In genomic region chr2:33603416-33603815, GRCh38 we compare ENCODE assay signal across 17 cellular contexts. TPM values are rescaled to one million over a fixed set of nuclear protein-coding genes. Genes with fewer than 3 reads are reported as not detected.
DNase-seq lines count a peak whose midpoint lies in the region; ATAC-seq and TF ChIP-seq lines count a peak whose summit lies in the region.
"Had no signal": no experiment of that assay in that cellular context is flagged by ENCODE, and none has a peak within 500 bp of the region (broad histone marks: within the 10 kb centered on the region; RNA-seq: fewer than 3 reads in every experiment).

No MANE protein-coding gene starts in this region.

- no peaks in the 10 kb centered on the region for H3K27me3 ChIP-seq in iPS-18a (ENCODE audit: control insufficient read depth, insufficient read depth, low read length)
- no peaks in the 10 kb centered on the region for H3K27me3 ChIP-seq in spleen (replicated peaks in 1 of 7)

- H3K4me3 ChIP-seq in iPS-18a (ENCODE audit: low read length) (peak overlapping the region; percentile 25), spleen (no peak overlapping the region)
- H3K4me3 ChIP-seq: A549 had no signal

- H3K9me3 ChIP-seq in iPS-18a (ENCODE audit: control insufficient read depth, low read depth, low read length) (no peaks in the 10 kb centered on the region), spleen (no peaks in the 10 kb centered on the region)
- H3K9me3 ChIP-seq: A549, Caco-2 had no signal

- H3K4me1 ChIP-seq in iPS-18a (ENCODE audit: control insufficient read depth, low read depth, low read length) (peaks cover 35% of the 10 kb centered on the region), spleen (peaks cover 0 to 15% (median 6%) of the 10 kb centered on the region in 6 donors)
- H3K4me1 ChIP-seq: A549, Caco-2 had no signal

- 75 to 85% (median 79%) methylated on average over 3 of the region's 3 CpGs for WGBS in spleen, 5 donors

- intact Hi-C loops in activated CD4-positive, alpha-beta T cell treated with anti-CD3 and anti-CD28 coated beads, Interleukin-2, amount 10 ng/mL, durations not matched to agents 24 days and 14 days (cut with micrococcal nuclease): no loop called here
- intact Hi-C loops in spleen (cut with DNase I; ENCODE audit: low total_unique reads): no loop called here

- H3K9me3 Mint-ChIP-seq in activated CD4-positive, alpha-beta T cell treated with anti-CD3 and anti-CD28 coated beads, Interleukin-2, amount 10 ng/mL, durations not matched to agents 24 days and 14 days: no peaks in the 10 kb centered on the region
- H3K9me3 Mint-ChIP-seq in WTC11 (no peaks in the 10 kb centered on the region), type B pancreatic cell (no peaks in the 10 kb centered on the region)
- H3K9me3 Mint-ChIP-seq: CD4-positive, alpha-beta T cell had no signal

- peaks cover 2% of the 10 kb centered on the region for H3K27me3 Mint-ChIP-seq in activated CD4-positive, alpha-beta T cell treated with anti-CD3 and anti-CD28 coated beads, Interleukin-2, amount 10 ng/mL, durations not matched to agents 24 days and 14 days
- no peaks in the 10 kb centered on the region for H3K27me3 Mint-ChIP-seq in WTC11 (ENCODE audit: low read depth)
- H3K27me3 Mint-ChIP-seq in type B pancreatic cell: no peaks in the 10 kb centered on the region
- H3K27me3 Mint-ChIP-seq: CD4-positive, alpha-beta T cell had no signal

- H3K36me3 Mint-ChIP-seq in activated CD4-positive, alpha-beta T cell treated with anti-CD3 and anti-CD28 coated beads, Interleukin-2, amount 10 ng/mL, durations not matched to agents 24 days and 14 days (ENCODE audit: low read depth): peaks cover 6% of the 10 kb centered on the region
- H3K36me3 Mint-ChIP-seq in WTC11 (peaks cover 9% of the 10 kb centered on the region), type B pancreatic cell (no peaks in the 10 kb centered on the region)

- H3K4me1 Mint-ChIP-seq in activated CD4-positive, alpha-beta T cell treated with anti-CD3 and anti-CD28 coated beads, Interleukin-2, amount 10 ng/mL, durations not matched to agents 24 days and 14 days: peaks cover 11% of the 10 kb centered on the region
- H3K4me1 Mint-ChIP-seq in WTC11 (peaks cover 71% of the 10 kb centered on the region), type B pancreatic cell (ENCODE audit: unreplicated experiment) (peaks cover 22% of the 10 kb centered on the region)

- TF ChIP-seq CTCF in WTC11 (IDR thresholded peaks at IDR 0.05): no peak
- no peak for TF ChIP-seq CTCF in type B pancreatic cell (conservative IDR thresholded peaks at IDR 0.05)
- no peak for TF ChIP-seq CTCF in spleen (IDR thresholded peaks at IDR 0.05 in 8 of 11, conservative IDR thresholded peaks at IDR 0.05 in 3 of 11)

- ATAC-seq in WTC11: no peak
- ATAC-seq: A549 had no signal

- H3K36me3 ChIP-seq in iPS-18a (ENCODE audit: control insufficient read depth, low read depth, low read length) (no peaks in the 10 kb centered on the region), spleen (no peaks in the 10 kb centered on the region)

- no peak overlapping the region for H3K27ac Mint-ChIP-seq in activated CD4-positive, alpha-beta T cell treated with anti-CD3 and anti-CD28 coated beads, Interleukin-2, amount 10 ng/mL, durations not matched to agents 24 days and 14 days
- H3K27ac Mint-ChIP-seq in WTC11 (peak overlapping the region; percentile 93), type B pancreatic cell (peak overlapping the region; percentile 17)
- H3K27ac Mint-ChIP-seq: CD4-positive, alpha-beta T cell had no signal

- POLR2A ChIA-PET in WTC11 (lab: Charles Lee): no interaction called here

- no peak overlapping the region for H3K4me3 Mint-ChIP-seq in activated CD4-positive, alpha-beta T cell treated with anti-CD3 and anti-CD28 coated beads, Interleukin-2, amount 10 ng/mL, durations not matched to agents 24 days and 14 days
- H3K4me3 Mint-ChIP-seq in WTC11: peak overlapping the region; percentile 42
- no peak overlapping the region for H3K4me3 Mint-ChIP-seq in type B pancreatic cell
- H3K4me3 Mint-ChIP-seq: CD4-positive, alpha-beta T cell had no signal

- H3K27ac ChIP-seq in iPS-18a (ENCODE audit: low read length) (peak overlapping the region; percentile 9), spleen (no peak overlapping the region)
- H3K27ac ChIP-seq: 22Rv1, A549, C4-2B had no signal

- TF ChIP-seq POLR2A in spleen (IDR thresholded peaks at IDR 0.05): no peak

- peak; percentile 39 for DNase-seq in activated CD4-positive, alpha-beta T cell treated with anti-CD3 and anti-CD28 coated beads, Interleukin-2, amount 10 ng/mL, durations not matched to agents 24 days and 14 days
- DNase-seq in activated CD4-positive, alpha-beta T cell treated with anti-CD3 and anti-CD28 coated beads, Interleukin-2, amount 50 U/mL, for 1 hour: no peak
- DNase-seq in WTC11 (ENCODE audit: low spot score) (no peak), type B pancreatic cell (ENCODE audit: extremely low spot score, unreplicated experiment) (no peak), NOMO-1 (lab: John Stamatoyannopoulos, UW; ENCODE audit: unreplicated experiment in 2 of 2) (no peak), spleen (no peak)
- no peak for DNase-seq in activated effector memory CD4-positive, alpha-beta T cell treated with Interleukin-2 at 50 U/mL for 16 hours
- DNase-seq: AML-193; Caco-2; CD4-positive, alpha-beta T cell; GOT3; HCEC 1CT; IMR-90 had no signal

- CTCF ChIA-PET in WTC11 (lab: Charles Lee): no interaction called here

- no peak overlapping the region for H3K9ac ChIP-seq in iPS-18a (ENCODE audit: low read length)

TF ChIP-seq in WTC11, 78 proteins besides CTCF, POLR2A, EP300 and RAD21:
- TF ChIP-seq TEAD1 (CRISPR knock-in tag; IDR thresholded peaks at IDR 0.05) (0 out of 2 replicates have a peak, but pooled peaks have one; percentile 43), JAZF1 (CRISPR knock-in tag; IDR thresholded peaks at IDR 0.05) (no peak), RELA (CRISPR knock-in tag; IDR thresholded peaks at IDR 0.05; ENCODE audit: borderline replicate concordance) (no peak), E2F1 (CRISPR knock-in tag; IDR thresholded peaks at IDR 0.05) (no peak), ZBTB43 (CRISPR knock-in tag; IDR thresholded peaks at IDR 0.05) (no peak), HMGXB4 (CRISPR knock-in tag; IDR thresholded peaks at IDR 0.05) (no peak), HMGA2 (CRISPR knock-in tag; IDR thresholded peaks at IDR 0.05) (no peak), ETV6 (CRISPR knock-in tag; IDR thresholded peaks at IDR 0.05) (no peak), USF1 (CRISPR knock-in tag; IDR thresholded peaks at IDR 0.05) (no peak)

RNA-seq across cellular contexts. Expression of gene FAM98A, which starts 4.3 kb away (rescaled TPM):
- 72.9 and 79.2 TPM in 2 replicates for total RNA-seq in activated CD4-positive, alpha-beta T cell treated with anti-CD3 and anti-CD28 coated beads, Interleukin-2, amount 10 ng/mL, durations not matched to agents 24 days and 14 days
- total RNA-seq in WTC11 (2021): 66.3 to 91.1 TPM (median 78.4 TPM) in 3 replicates
- 41.3 and 54.1 TPM in 2 replicates for total RNA-seq in type B pancreatic cell (ENCODE audit: low replicate concordance)
- total RNA-seq in spleen: 10 to 100 TPM; 35.0 to 72.4 (median 40.3) TPM
- polyA plus RNA-seq in spleen: 10 to 100 TPM; 11.8 to 19.4 (median 13.7) TPM
